Comparison of ENCODE assay signal across 16 cellular contexts in the genomic region with DNA sequence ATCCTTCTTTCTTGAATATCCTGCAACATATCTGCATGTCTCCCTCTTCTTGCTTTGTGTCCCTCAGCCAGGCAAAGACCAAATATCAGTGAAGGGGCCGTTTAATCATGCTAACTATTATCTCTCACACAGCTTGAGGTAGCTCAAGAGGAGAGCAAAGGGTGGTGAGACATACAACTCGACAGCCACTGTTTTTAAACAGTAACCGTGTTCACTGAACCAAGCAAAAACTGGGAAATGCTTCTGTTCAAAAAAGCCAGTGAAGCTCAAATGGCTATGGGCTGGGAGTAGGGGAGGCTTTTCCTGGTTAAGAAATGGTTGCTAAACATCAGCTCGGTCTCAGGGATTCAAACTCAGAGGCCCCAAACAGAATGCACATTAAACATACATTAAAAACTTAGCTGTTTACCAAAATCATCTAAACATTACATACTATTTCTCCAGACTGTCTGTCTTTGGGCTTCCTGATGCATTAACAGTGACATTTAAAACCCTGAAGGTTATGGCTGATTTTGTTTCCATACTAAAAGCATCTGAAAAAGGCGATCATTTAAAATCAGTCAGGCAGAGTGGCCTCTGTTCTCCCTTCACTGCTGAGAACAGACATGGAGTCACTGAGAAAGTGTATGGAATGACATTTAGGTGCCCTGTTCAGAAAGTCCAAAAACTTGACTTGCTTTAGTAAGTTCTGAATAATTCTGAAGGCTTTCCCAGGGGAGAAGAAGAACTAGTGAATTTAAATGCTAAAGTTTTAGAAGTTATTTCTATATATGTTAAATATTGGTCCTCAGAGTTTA.
DNase-seq lines count a peak whose midpoint lies in the region; ATAC-seq and TF ChIP-seq lines count a peak whose summit lies in the region.
"Had no signal": no experiment of that assay in that cellular context is flagged by ENCODE, and none has a peak within 500 bp of the region (broad histone marks: within the 10 kb centered on the region; RNA-seq: fewer than 3 reads in every experiment).

No MANE protein-coding gene starts in this region.

- H3K9me3 Mint-ChIP-seq in endothelial cell (ENCODE audit: unreplicated experiment), result no peaks in the 10 kb centered on the region
- H3K9me3 Mint-ChIP-seq: activated T-cell treated with anti-CD3 and anti-CD28 coated beads, Interleukin-2, amount 50 U/mL, for 4 hours had no signal

- TF ChIP-seq CTCF in kidney epithelial cell (IDR thresholded peaks at IDR 0.05; ENCODE audit: insufficient read depth, low read length, poor library complexity, severe bottlenecking), result no peak
- no peak for TF ChIP-seq CTCF in endothelial cell (IDR thresholded peaks at IDR 0.05; ENCODE audit: unreplicated experiment)

- no peak overlapping the region for H3K27ac Mint-ChIP-seq in endothelial cell (ENCODE audit: unreplicated experiment)
- H3K27ac Mint-ChIP-seq: CD4-positive, CD25-positive, alpha-beta regulatory T cell had no signal

- no peaks in the 10 kb centered on the region for H3K36me3 Mint-ChIP-seq in endothelial cell (ENCODE audit: low read depth, unreplicated experiment)
- H3K36me3 Mint-ChIP-seq: CD4-positive, CD25-positive, alpha-beta regulatory T cell had no signal

- DNase-seq in NCI-H2196 (lab: John Stamatoyannopoulos, UW; ENCODE audit: unreplicated experiment) (peak; percentile 25), NCI-H2196 treated with DMSO at 0.1 percent for 48 hours (lab: John Stamatoyannopoulos, UW; ENCODE audit: unreplicated experiment) (no peak), NCI-H526 treated with DMSO at 0.1 percent for 48 hours (lab: John Stamatoyannopoulos, UW) (peak; percentile 35), kidney epithelial cell (ENCODE audit: low read depth) (peak; percentile 38), superior temporal gyrus (ENCODE audit: extremely low spot score) (peak; percentile 66), posterior vena cava (ENCODE audit: low spot score) (no peak), endothelial cell (ENCODE audit: low spot score) (no peak)
- DNase-seq: activated CD4-positive, alpha-beta T cell treated with anti-CD3 and anti-CD28 coated beads, Interleukin-2, amount 50 U/mL, for 4 hours; activated T-cell treated with anti-CD3 and anti-CD28 coated beads, Interleukin-2, amount 50 U/mL, for 4 hours; CD4-positive, CD25-positive, alpha-beta regulatory T cell; Kasumi-1; SK-N-SH; tibial artery had no signal

- no peak overlapping the region for H3K4me3 Mint-ChIP-seq in endothelial cell (ENCODE audit: unreplicated experiment)
- H3K4me3 Mint-ChIP-seq: activated T-cell treated with anti-CD3 and anti-CD28 coated beads, Interleukin-2, amount 50 U/mL, for 4 hours; CD4-positive, CD25-positive, alpha-beta regulatory T cell had no signal

- no peaks in the 10 kb centered on the region for H3K36me3 ChIP-seq in kidney epithelial cell (ENCODE audit: control insufficient read depth, insufficient read depth, low read length)
- H3K36me3 ChIP-seq: prostate gland, tibial artery had no signal

- intact Hi-C loops in posterior vena cava (cut with DNase I), result no loop called here

- no peak overlapping the region for H3K4me3 ChIP-seq in kidney epithelial cell (ENCODE audit: low read depth, low read length)
- H3K4me3 ChIP-seq: GM12878, prostate gland, tibial artery had no signal

- no peaks in the 10 kb centered on the region for H3K4me1 Mint-ChIP-seq in endothelial cell (ENCODE audit: unreplicated experiment)

- H3K27me3 ChIP-seq in kidney epithelial cell (ENCODE audit: control insufficient read depth, insufficient read depth, low read length), result no peaks in the 10 kb centered on the region
- H3K27me3 ChIP-seq: tibial artery had no signal

- no peaks in the 10 kb centered on the region for H3K27me3 Mint-ChIP-seq in endothelial cell (ENCODE audit: unreplicated experiment)

- ATAC-seq in GM21423 (IDR thresholded peaks at IDR 0.05; ENCODE audit: unreplicated experiment), result no peak
- ATAC-seq: activated T-cell treated with anti-CD3 and anti-CD28 coated beads, Interleukin-2, amount 50 U/mL, for 4 hours; GM12878 had no signal

Comparison
In these comparisons a context has a peak if more than half of its experiments do, and no peak if none do; other contexts are left out.
1. DNase-seq: peak in NCI-H2196 (single experiment), NCI-H526 treated with DMSO at 0.1 percent for 48 hours (single experiment), kidney epithelial cell (single experiment) and superior temporal gyrus (single experiment); none in NCI-H2196 treated with DMSO at 0.1 percent for 48 hours (single experiment), posterior vena cava (single experiment) and endothelial cell (single experiment).